Comparison of ENCODE assay signal across 9 cellular contexts in genomic region chr7:114663502-114663901, GRCh38.
A peak's percentile ranks its signal among the peaks of the same experiment; 100 is the strongest.
DNase-seq lines count a peak whose midpoint lies in the region; ATAC-seq and TF ChIP-seq lines count a peak whose summit lies in the region.
"Had no signal": no experiment of that assay in that cellular context is flagged by ENCODE, and none has a peak within 500 bp of the region (broad histone marks: within the 10 kb centered on the region; RNA-seq: fewer than 3 reads in every experiment).

No MANE protein-coding gene starts in this region.

- CTCF ChIA-PET in activated CD8-positive, alpha-beta T cell treated with anti-CD3 and anti-CD28 coated beads, Interleukin-2, amount 10 ng/mL, durations not matched to agents 7 days and 5 days (lab: Charles Lee), result no interaction called here

- H3K4me3 ChIP-seq in adrenal gland, result no peak overlapping the region

- H3K36me3 ChIP-seq in adrenal gland (replicated peaks in 1 of 2), result no peaks in the 10 kb centered on the region

- ATAC-seq in GM19467 (IDR thresholded peaks at IDR 0.05; ENCODE audit: unreplicated experiment), result no peak
- no peak for ATAC-seq in activated CD8-positive, alpha-beta T cell treated with anti-CD3 and anti-CD28 coated beads, Interleukin-2, amount 10 ng/mL, durations not matched to agents 7 days and 5 days
- ATAC-seq in stimulated activated naive CD8-positive, alpha-beta T cell treated with anti-CD3 and anti-CD28 coated beads, Interleukin-15, amount 100 ng/mL, for 72 hours, result no peak

- no peak overlapping the region for H3K27ac Mint-ChIP-seq in activated CD8-positive, alpha-beta T cell treated with anti-CD3 and anti-CD28 coated beads, Interleukin-2, amount 10 ng/mL, durations not matched to agents 7 days and 5 days
- H3K27ac Mint-ChIP-seq in stimulated activated naive CD8-positive, alpha-beta T cell treated with anti-CD3 and anti-CD28 coated beads, Interleukin-15, amount 100 ng/mL, for 72 hours, result no peak overlapping the region
- H3K27ac Mint-ChIP-seq: dendritic cell treated with granulocyte-macrophage colony-stimulating factor and Interleukin-4, amounts not matched to agents 40 ng/mL and 50 ng/mL, for 4 days had no signal

- H3K4me1 Mint-ChIP-seq in activated CD8-positive, alpha-beta T cell treated with anti-CD3 and anti-CD28 coated beads, Interleukin-2, amount 10 ng/mL, durations not matched to agents 7 days and 5 days (ENCODE audit: low read depth), result no peaks in the 10 kb centered on the region
- H3K4me1 Mint-ChIP-seq in stimulated activated naive CD8-positive, alpha-beta T cell treated with anti-CD3 and anti-CD28 coated beads, Interleukin-15, amount 100 ng/mL, for 72 hours, result no peaks in the 10 kb centered on the region

- no peaks in the 10 kb centered on the region for H3K9me3 ChIP-seq in adrenal gland (replicated peaks in 1 of 3)

- H3K27ac ChIP-seq in adrenal gland, result no peak overlapping the region

- H3K9me3 Mint-ChIP-seq in activated CD8-positive, alpha-beta T cell treated with anti-CD3 and anti-CD28 coated beads, Interleukin-2, amount 10 ng/mL, durations not matched to agents 7 days and 5 days (ENCODE audit: insufficient read depth), result no peaks in the 10 kb centered on the region
- H3K9me3 Mint-ChIP-seq in stimulated activated naive CD8-positive, alpha-beta T cell treated with anti-CD3 and anti-CD28 coated beads, Interleukin-15, amount 100 ng/mL, for 72 hours, result no peaks in the 10 kb centered on the region
- H3K9me3 Mint-ChIP-seq: dendritic cell treated with granulocyte-macrophage colony-stimulating factor and Interleukin-4, amounts not matched to agents 40 ng/mL and 50 ng/mL, for 4 days had no signal

- TF ChIP-seq CTCF in adrenal gland (IDR thresholded peaks at IDR 0.05), result no peak

- peak; percentile 6 for DNase-seq in DMS 273 treated with DMSO at 0.1 percent for 48 hours (lab: John Stamatoyannopoulos, UW)
- peak; percentile 33 for DNase-seq in KBM-7
- DNase-seq in RKO (ENCODE audit: low spot score), result peak; percentile 66
- peak; percentile 13 for DNase-seq in iris pigment epithelial cell (ENCODE audit: low read depth)
- no peak for DNase-seq in adrenal gland
- DNase-seq in activated CD8-positive, alpha-beta T cell treated with anti-CD3 and anti-CD28 coated beads, Interleukin-2, amount 10 ng/mL, durations not matched to agents 7 days and 5 days, result no peak
- no peak for DNase-seq in stimulated activated naive CD8-positive, alpha-beta T cell treated with anti-CD3 and anti-CD28 coated beads, Interleukin-15, amount 100 ng/mL, for 72 hours

- POLR2A ChIA-PET in activated CD8-positive, alpha-beta T cell treated with anti-CD3 and anti-CD28 coated beads, Interleukin-2, amount 10 ng/mL, durations not matched to agents 7 days and 5 days (lab: Charles Lee), result no interaction called here

- H3K27me3 Mint-ChIP-seq in activated CD8-positive, alpha-beta T cell treated with anti-CD3 and anti-CD28 coated beads, Interleukin-2, amount 10 ng/mL, durations not matched to agents 7 days and 5 days (ENCODE audit: low read depth), result no peaks in the 10 kb centered on the region
- no peaks in the 10 kb centered on the region for H3K27me3 Mint-ChIP-seq in stimulated activated naive CD8-positive, alpha-beta T cell treated with anti-CD3 and anti-CD28 coated beads, Interleukin-15, amount 100 ng/mL, for 72 hours
- H3K27me3 Mint-ChIP-seq: dendritic cell treated with granulocyte-macrophage colony-stimulating factor and Interleukin-4, amounts not matched to agents 40 ng/mL and 50 ng/mL, for 4 days had no signal

- WGBS in adrenal gland, 4 donors, result 58 to 94% (median 81%) methylated on average over 1 of the region's 1 CpG

- H3K27me3 ChIP-seq in adrenal gland, result no peaks in the 10 kb centered on the region

- H3K4me1 ChIP-seq in adrenal gland (replicated peaks in 1 of 2), result no peaks in the 10 kb centered on the region

- no peak overlapping the region for H3K4me3 Mint-ChIP-seq in activated CD8-positive, alpha-beta T cell treated with anti-CD3 and anti-CD28 coated beads, Interleukin-2, amount 10 ng/mL, durations not matched to agents 7 days and 5 days
- no peak overlapping the region for H3K4me3 Mint-ChIP-seq in stimulated activated naive CD8-positive, alpha-beta T cell treated with anti-CD3 and anti-CD28 coated beads, Interleukin-15, amount 100 ng/mL, for 72 hours
- H3K4me3 Mint-ChIP-seq: dendritic cell treated with granulocyte-macrophage colony-stimulating factor and Interleukin-4, amounts not matched to agents 40 ng/mL and 50 ng/mL, for 4 days had no signal

- no peaks in the 10 kb centered on the region for H3K36me3 Mint-ChIP-seq in activated CD8-positive, alpha-beta T cell treated with anti-CD3 and anti-CD28 coated beads, Interleukin-2, amount 10 ng/mL, durations not matched to agents 7 days and 5 days (ENCODE audit: low read depth)

- in situ Hi-C loops in KBM-7 (cut with MboI; ENCODE audit: low pct_unique_long_range_greater_than_20kb, low sequenced_read_pairs), result no loop called here

- intact Hi-C loops in adrenal gland (cut with DNase I), result no loop called here

- no peak for TF ChIP-seq POLR2A in adrenal gland (IDR thresholded peaks at IDR 0.05)

Comparison
In these comparisons a context has a peak if more than half of its experiments do, and no peak if none do; other contexts are left out.
1. DNase-seq: peak in DMS 273 treated with DMSO at 0.1 percent for 48 hours (single experiment), KBM-7 (single experiment), RKO (single experiment) and iris pigment epithelial cell (single experiment); none in adrenal gland (0 of 7), activated CD8-positive, alpha-beta T cell treated with anti-CD3 and anti-CD28 coated beads, Interleukin-2, amount 10 ng/mL, durations not matched to agents 7 days and 5 days (single experiment) and stimulated activated naive CD8-positive, alpha-beta T cell treated with anti-CD3 and anti-CD28 coated beads, Interleukin-15, amount 100 ng/mL, for 72 hours (0 of 2).